ENCODE assay signal across 24 cellular contexts in genomic region chr6:126103993-126104392, GRCh38.
DNase-seq lines count a peak whose midpoint lies in the region; ATAC-seq, FAIRE-seq and TF ChIP-seq lines count a peak whose summit lies in the region.
"Had no signal": no experiment of that assay in that cellular context is flagged by ENCODE, and none has a peak within 500 bp of the region (broad histone marks: within the 10 kb centered on the region; RNA-seq: fewer than 3 reads in every experiment).

No MANE protein-coding gene starts in this region.

- peak in 2 of 4 experiments; percentile 37 to 59 for DNase-seq in K562 (ENCODE audit: extremely low read depth in 1 of 4, low spot score in 3 of 4)
- peak; percentile 48 to 84 for DNase-seq in erythroblast (lab: John Stamatoyannopoulos, UW)
- no peak for DNase-seq in NK-92 (lab: John Stamatoyannopoulos, UW; ENCODE audit: unreplicated experiment)
- DNase-seq: AML-193; CD4-positive, alpha-beta T cell; CD8-positive, alpha-beta T cell; COR-L47; DMS 273 treated with DMSO at 0.1 percent for 48 hours; DMS153; DMS53; DMS79; DND-41; EL; GDM1 had no signal

- peaks cover 0 to 9% of the 10 kb centered on the region in 2 experiments; a peak in 4 of 5 replicates for H3K4me1 ChIP-seq in K562 (replicated peaks in 1 of 2; ENCODE audit: control insufficient read depth in 2 of 2, insufficient read depth in 2 of 2, low read length in 2 of 2)
- H3K4me1 ChIP-seq: A549 had no signal

- peak; percentile 74 for TF ChIP-seq EP300 in K562 (IDR thresholded peaks at IDR 0.05; ENCODE audit: low read length)

- no peaks in the 10 kb centered on the region for H3K27me3 Mint-ChIP-seq in nephron (ENCODE audit: low read depth)
- H3K27me3 Mint-ChIP-seq: B cell; CD4-positive, alpha-beta T cell had no signal

- intact Hi-C loops in K562 (cut with micrococcal nuclease) = no loop called here

- H3K9me1 ChIP-seq in K562 (ENCODE audit: control insufficient read depth, insufficient read depth, low read length) = no peaks in the 10 kb centered on the region

- CTCF ChIA-PET in K562 (lab: Yijun Ruan, JAX; ENCODE audit: low intra/inter-chr PET ratio) = no interaction called here

- no peak overlapping the region for H3K9ac ChIP-seq in K562 (ENCODE audit: insufficient read depth in 1 of 2, low read depth in 2 of 2, low read length in 2 of 2)
- H3K9ac ChIP-seq: BLaER1 treated with 17β-estradiol and CSF1 and Interleukin-3, amounts not matched to agents 10 nM and 100 nM had no signal

- in situ Hi-C loops in K562 (cut with MboI) = no loop called here

- H2AFZ ChIP-seq in K562 (ENCODE audit: low read depth, low read length) = peak overlapping the region; percentile 12; the same call in 1 of the 2 replicates

- no peaks in the 10 kb centered on the region for H4K20me1 ChIP-seq in K562 (replicated peaks; ENCODE audit: control insufficient read depth, insufficient read depth, low read length)
- H4K20me1 ChIP-seq: BLaER1 treated with 17β-estradiol and CSF1 and Interleukin-3, amounts not matched to agents 10 nM and 100 nM had no signal

- no peaks in the 10 kb centered on the region for H3K9me3 Mint-ChIP-seq in nephron
- H3K9me3 Mint-ChIP-seq: CD4-positive, alpha-beta T cell had no signal

- WGBS in K562 (ENCODE audit: insufficient coverage, low coverage, missing lambda C conversion rate) = 2% methylated on average over 3 of the region's 3 CpGs

- peak overlapping the region in 2 of 3 experiments; percentile 4 to 79 for H3K27ac Mint-ChIP-seq in nephron
- H3K27ac Mint-ChIP-seq: B cell; CD4-positive, alpha-beta T cell; CD8-positive, alpha-beta T cell had no signal

- TF ChIP-seq CTCF in K562 (IDR thresholded peaks at IDR 0.05 in 2 of 3, conservative IDR thresholded peaks at IDR 0.05 in 1 of 3; ENCODE audit: insufficient read depth in 2 of 3, low read depth in 1 of 3, low read length in 3 of 3) (no peak), nephron (IDR thresholded peaks at IDR 0.05; ENCODE audit: unreplicated experiment in 3 of 3) (no peak)

- TF ChIP-seq POLR2A in K562 (conservative IDR thresholded peaks at IDR 0.05) (no peak), erythroblast (IDR thresholded peaks at IDR 0.05; ENCODE audit: low read length) (no peak)

- peaks cover 24% of the 10 kb centered on the region for H3K36me3 Mint-ChIP-seq in nephron (ENCODE audit: low read depth)

- peaks cover 19% of the 10 kb centered on the region for H3K36me3 ChIP-seq in K562 (ENCODE audit: control insufficient read depth, insufficient read depth, low read length)
- H3K36me3 ChIP-seq: BLaER1 treated with 17β-estradiol and CSF1 and Interleukin-3, amounts not matched to agents 10 nM and 100 nM had no signal

- peaks cover 42% of the 10 kb centered on the region for H3K4me1 Mint-ChIP-seq in nephron
- H3K4me1 Mint-ChIP-seq: B cell had no signal

- no peak overlapping the region for H3K4me3 Mint-ChIP-seq in nephron
- H3K4me3 Mint-ChIP-seq: B cell; CD4-positive, alpha-beta T cell; CD8-positive, alpha-beta T cell had no signal

- no TSS peak for BruUV-seq in K562 (replicated peaks; lab: Mats Ljungman, UMichigan)

- H3K9me3 ChIP-seq in K562 (replicated peaks; ENCODE audit: control insufficient read depth, insufficient read depth, low read depth, low read length) = peaks cover 8% of the 10 kb centered on the region
- H3K9me3 ChIP-seq: A549; BLaER1 treated with 17β-estradiol and CSF1 and Interleukin-3, amounts not matched to agents 10 nM and 100 nM had no signal

- H3K4me3 ChIP-seq in K562 = no peak overlapping the region
- H3K4me3 ChIP-seq: A549; BLaER1 treated with 17β-estradiol and CSF1 and Interleukin-3, amounts not matched to agents 10 nM and 100 nM; GM12878 had no signal

- H3K27me3 ChIP-seq in K562 (ENCODE audit: control insufficient read depth in 2 of 2, insufficient read depth in 2 of 2, low read length in 2 of 2) = no peaks in the 10 kb centered on the region
- H3K27me3 ChIP-seq: BLaER1 treated with 17β-estradiol and CSF1 and Interleukin-3, amounts not matched to agents 10 nM and 100 nM had no signal

- 0 out of 3 replicates have a peak overlapping the region, but pooled peaks have one; percentile 1 for H3K27ac ChIP-seq in K562 (ENCODE audit: extremely low read depth, low read depth, low read length)
- H3K27ac ChIP-seq: 22Rv1; A549; BLaER1 treated with 17β-estradiol and CSF1 and Interleukin-3, amounts not matched to agents 10 nM and 100 nM; C4-2B had no signal

- no peaks in the 10 kb centered on the region for H3K79me2 ChIP-seq in K562 (ENCODE audit: control insufficient read depth, insufficient read depth, low read length)

- peak overlapping the region; percentile 43 for H3K4me2 ChIP-seq in K562 (ENCODE audit: insufficient read depth, low read length)
- H3K4me2 ChIP-seq: A549; BLaER1 treated with 17β-estradiol and CSF1 and Interleukin-3, amounts not matched to agents 10 nM and 100 nM had no signal

- TF ChIP-seq RAD21 in K562 (CRISPR knock-in tag; conservative IDR thresholded peaks at IDR 0.05 in 1 of 2, IDR thresholded peaks at IDR 0.05 in 1 of 2) = no peak

- ATAC-seq in K562 (peak; percentile 72), HG02763 (IDR thresholded peaks at IDR 0.05; ENCODE audit: unreplicated experiment) (no peak)
- ATAC-seq: A549; CD8-positive, alpha-beta T cell; GM12878 had no signal

- peak; percentile 66 for FAIRE-seq in K562 (lab: Jason Lieb, UNC)
- FAIRE-seq: A549, GM12878, GM12892, GM18507 had no signal

- POLR2A ChIA-PET in K562 (lab: Yijun Ruan, JAX) = interaction anchor here (1.2 to 2.6 kb wide), 3 partner anchors 8 to 11 kb away, joined by 4 to 9 read pairs (median 5); no protein-coding TSS in a partner anchor

TF ChIP-seq in K562, 482 proteins besides CTCF, POLR2A, EP300 and RAD21 (continues in another document):
- TF ChIP-seq, protein P1, sequence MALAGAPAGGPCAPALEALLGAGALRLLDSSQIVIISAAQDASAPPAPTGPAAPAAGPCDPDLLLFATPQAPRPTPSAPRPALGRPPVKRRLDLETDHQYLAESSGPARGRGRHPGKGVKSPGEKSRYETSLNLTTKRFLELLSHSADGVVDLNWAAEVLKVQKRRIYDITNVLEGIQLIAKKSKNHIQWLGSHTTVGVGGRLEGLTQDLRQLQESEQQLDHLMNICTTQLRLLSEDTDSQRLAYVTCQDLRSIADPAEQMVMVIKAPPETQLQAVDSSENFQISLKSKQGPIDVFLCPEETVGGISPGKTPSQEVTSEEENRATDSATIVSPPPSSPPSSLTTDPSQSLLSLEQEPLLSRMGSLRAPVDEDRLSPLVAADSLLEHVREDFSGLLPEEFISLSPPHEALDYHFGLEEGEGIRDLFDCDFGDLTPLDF (CRISPR knock-in tag; IDR thresholded peaks at IDR 0.05) = no peak
- TF ChIP-seq SRSF7 (optimal IDR thresholded peaks at IDR 0.05; ENCODE audit: low read depth, low read length) (no peak), NR2F6 (CRISPR knock-in tag; IDR thresholded peaks at IDR 0.05) (no peak), MYNN (IDR thresholded peaks at IDR 0.05) (no peak), MYNN (CRISPR knock-in tag; IDR thresholded peaks at IDR 0.05) (no peak), NCOR1 (IDR thresholded peaks at IDR 0.05) (peak; percentile 67), THRAP3 (IDR thresholded peaks at IDR 0.05; ENCODE audit: borderline replicate concordance) (no peak), PHF8 (IDR thresholded peaks at IDR 0.05; ENCODE audit: borderline replicate concordance, low read length) (no peak), HNRNPH1 (optimal IDR thresholded peaks at IDR 0.05; ENCODE audit: low read depth, low read length) (no peak), DACH1 (IDR thresholded peaks at IDR 0.05; ENCODE audit: partially characterized antibody) (no peak), SP2 (IDR thresholded peaks at IDR 0.05; ENCODE audit: extremely low read depth, low read depth, low read length, poor library complexity, severe bottlenecking) (no peak), SIN3A (IDR thresholded peaks at IDR 0.05; ENCODE audit: borderline replicate concordance in 2 of 2, control insufficient read depth in 1 of 2, low read depth in 2 of 2, low read length in 2 of 2) (no peak), ZNF224 (CRISPR knock-in tag; IDR thresholded peaks at IDR 0.05) (no peak), SMARCA5 (IDR thresholded peaks at IDR 0.05) (no peak), ARHGAP35 (IDR thresholded peaks at IDR 0.05; ENCODE audit: partially characterized antibody) (no peak), NCOA2 (IDR thresholded peaks at IDR 0.05; ENCODE audit: partially characterized antibody in 2 of 2) (no peak), HNRNPK (IDR thresholded peaks at IDR 0.05; ENCODE audit: low read depth, low read length, poor library complexity, severe bottlenecking) (no peak), GATAD2B (IDR thresholded peaks at IDR 0.05; ENCODE audit: borderline replicate concordance) (no peak), DNMT1 (IDR thresholded peaks at IDR 0.05) (no peak), DIDO1 (tag; IDR thresholded peaks at IDR 0.05; ENCODE audit: low read depth) (0 out of 2 replicates have a peak, but pooled peaks have one; percentile 29), SAP30 (IDR thresholded peaks at IDR 0.05; ENCODE audit: borderline replicate concordance, insufficient read depth, low read depth, low read length, poor library complexity, severe bottlenecking) (no peak), NEUROD1 (IDR thresholded peaks at IDR 0.05; ENCODE audit: borderline replicate concordance, low read depth, low read length, partially characterized antibody) (no peak)
- TF ChIP-seq, protein P2, sequence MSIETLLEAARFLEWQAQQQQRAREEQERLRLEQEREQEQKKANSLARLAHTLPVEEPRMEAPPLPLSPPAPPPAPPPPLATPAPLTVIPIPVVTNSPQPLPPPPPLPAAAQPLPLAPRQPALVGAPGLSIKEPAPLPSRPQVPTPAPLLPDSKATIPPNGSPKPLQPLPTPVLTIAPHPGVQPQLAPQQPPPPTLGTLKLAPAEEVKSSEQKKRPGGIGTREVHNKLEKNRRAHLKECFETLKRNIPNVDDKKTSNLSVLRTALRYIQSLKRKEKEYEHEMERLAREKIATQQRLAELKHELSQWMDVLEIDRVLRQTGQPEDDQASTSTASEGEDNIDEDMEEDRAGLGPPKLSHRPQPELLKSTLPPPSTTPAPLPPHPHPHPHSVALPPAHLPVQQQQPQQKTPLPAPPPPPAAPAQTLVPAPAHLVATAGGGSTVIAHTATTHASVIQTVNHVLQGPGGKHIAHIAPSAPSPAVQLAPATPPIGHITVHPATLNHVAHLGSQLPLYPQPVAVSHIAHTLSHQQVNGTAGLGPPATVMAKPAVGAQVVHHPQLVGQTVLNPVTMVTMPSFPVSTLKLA (conservative IDR thresholded peaks at IDR 0.05) = no peak
